ENCODE assay signal across 21 cellular contexts in genomic region chr14:51806624-51807023, GRCh38.
"Had no signal": no experiment of that assay in that cellular context is flagged by ENCODE, and none has a peak within 500 bp of the region (broad histone marks: within the 10 kb centered on the region; RNA-seq: fewer than 3 reads in every experiment).

No MANE protein-coding gene starts in this region.

- H3K27ac ChIP-seq: body of pancreas, foreskin keratinocyte, neural progenitor cell, upper lobe of left lung had no signal

- H3K9ac ChIP-seq: neural progenitor cell had no signal

- H3K9me3 ChIP-seq: body of pancreas, mucosa of descending colon, upper lobe of left lung had no signal

- H2AFZ ChIP-seq: neural progenitor cell had no signal

- H3K4me3 ChIP-seq: body of pancreas, mucosa of descending colon, neural progenitor cell, upper lobe of left lung had no signal

- DNase-seq: activated CD4-positive, alpha-beta memory T cell treated with anti-CD3 and anti-CD28 coated beads, Interleukin-2, amount 10 ng/mL, durations not matched to agents 7 days and 5 days; activated CD4-positive, alpha-beta T cell treated with anti-CD3 and anti-CD28 coated beads for 4 hours; activated CD4-positive, CD25-positive, alpha-beta regulatory T cell; activated effector memory CD4-positive, alpha-beta T cell treated with Interleukin-2 at 50 U/mL for 16 hours; activated naive CD4-positive, alpha-beta T cell treated with anti-CD3 and anti-CD28 coated beads for 36 hours; activated T-cell treated with anti-CD3 and anti-CD28 coated beads, Interleukin-2, amount 50 U/mL, for 72 hours; body of pancreas; effector CD4-positive, alpha-beta T cell; hippocampal formation; mucosa of descending colon; naive B cell; posterior cingulate gyrus; small intestine; stimulated activated CD4-positive, alpha-beta T cell treated with anti-CD3 and anti-CD28 coated beads, Interleukin-15, amount 100 ng/mL, for 24 hours; stimulated activated CD4-positive, alpha-beta T cell treated with anti-CD3 and anti-CD28 coated beads, Interleukin-2, amount 100 ng/mL, for 48 hours; stimulated activated naive CD4-positive, alpha-beta T cell; T1000; upper lobe of left lung had no signal

- ATAC-seq: activated T-cell treated with anti-CD3 and anti-CD28 coated beads, Interleukin-2, amount 50 U/mL, for 72 hours; body of pancreas; mucosa of descending colon; sciatic nerve had no signal

- H3K27me3 ChIP-seq: body of pancreas, neural progenitor cell, upper lobe of left lung had no signal

- H3K4me1 ChIP-seq: body of pancreas, foreskin keratinocyte, neural progenitor cell, upper lobe of left lung had no signal

- H3K36me3 ChIP-seq: neural progenitor cell, upper lobe of left lung had no signal

- H3K4me2 ChIP-seq: neural progenitor cell had no signal
